Comparison of ENCODE assay signal across 9 cellular contexts in genomic region chr1:201309420-201309819, GRCh38. TPM values are rescaled to one million over a fixed set of nuclear protein-coding genes. Genes with fewer than 3 reads are reported as not detected.
DNase-seq lines count a peak whose midpoint lies in the region; ATAC-seq and TF ChIP-seq lines count a peak whose summit lies in the region.
"Had no signal": no experiment of that assay in that cellular context is flagged by ENCODE, and none has a peak within 500 bp of the region (broad histone marks: within the 10 kb centered on the region; RNA-seq: fewer than 3 reads in every experiment).

No MANE protein-coding gene starts in this region.

- H2AFZ ChIP-seq in Loucy (ENCODE audit: low read length): no peak overlapping the region

- no peaks in the 10 kb centered on the region for H3K27me3 ChIP-seq in Loucy (ENCODE audit: insufficient read depth, low read length, poor library complexity, severe bottlenecking)
- peaks cover 0 to 9% (median 0%) of the 10 kb centered on the region in 3 donors for H3K27me3 ChIP-seq in psoas muscle (ENCODE audit: insufficient read depth in 3 of 3, low read length in 2 of 3)

- TF ChIP-seq CTCF in Loucy (conservative IDR thresholded peaks at IDR 0.05; ENCODE audit: low read length) (peak; percentile 63), RWPE1 (conservative IDR thresholded peaks at IDR 0.05; ENCODE audit: low read depth) (no peak; the same call in 1 of the 2 replicates), psoas muscle (IDR thresholded peaks at IDR 0.05) (no peak)

- no peak overlapping the region for H3K9ac ChIP-seq in Loucy (ENCODE audit: low read depth, low read length, poor library complexity, severe bottlenecking)

- H4K20me1 ChIP-seq in Loucy (ENCODE audit: insufficient read depth, low read length, poor library complexity, severe bottlenecking): no peaks in the 10 kb centered on the region

- 2 to 7% (median 4%) methylated on average over 9 of the region's 9 CpGs for WGBS in psoas muscle, 3 donors

- DNase-seq in Daoy (ENCODE audit: low read depth): peak; percentile 85
- DNase-seq in RWPE1 (ENCODE audit: low spot score): peak; percentile 83
- DNase-seq in glomerular visceral epithelial cell (ENCODE audit: extremely low spot score): peak; percentile 48
- DNase-seq in psoas muscle: peak; percentile 83 to 92
- DNase-seq in cerebellum (ENCODE audit: low spot score): no peak

- H3K27ac ChIP-seq in RWPE1: peak overlapping the region; percentile 100
- peak overlapping the region; percentile 61 for H3K27ac ChIP-seq in psoas muscle

- POLR2A ChIA-PET in RWPE1 (lab: Yijun Ruan, JAX; ENCODE audit: low non-redundant PET): interaction anchor here (1.1 to 4.6 kb wide), 3 partner anchors 20 to 26 kb away, joined by 3 to 31 read pairs (median 6); partner anchors contain the start of gene PKP1

- H3K36me3 ChIP-seq in Loucy (ENCODE audit: insufficient read depth, low read length) (no peaks in the 10 kb centered on the region), psoas muscle (ENCODE audit: insufficient read depth in 1 of 2, low read depth in 1 of 2) (no peaks in the 10 kb centered on the region)

- H3K9me3 ChIP-seq in Loucy (ENCODE audit: insufficient read depth, low read depth, low read length) (no peaks in the 10 kb centered on the region), psoas muscle (no peaks in the 10 kb centered on the region)

- CTCF ChIA-PET in RWPE1 (lab: Yijun Ruan, JAX): interaction anchor here (0.9 to 6.5 kb wide), 11 partner anchors 9 to 55 kb away, joined by 3 to 46 read pairs (median 5); no protein-coding TSS in a partner anchor

- H3K4me1 ChIP-seq in Loucy (ENCODE audit: insufficient read depth, low read length, poor library complexity, severe bottlenecking): no peaks in the 10 kb centered on the region
- H3K4me1 ChIP-seq in psoas muscle: peaks cover 6% of the 10 kb centered on the region

- H3K4me2 ChIP-seq in Loucy (ENCODE audit: low read depth, low read length, poor library complexity, severe bottlenecking): no peak overlapping the region

- ATAC-seq in psoas muscle: peak; percentile 84 to 97 (median 95)
- ATAC-seq in HG03135 (IDR thresholded peaks at IDR 0.05; ENCODE audit: unreplicated experiment): no peak
- ATAC-seq in activated CD4-positive, CD25-positive, alpha-beta regulatory T cell treated with anti-CD3 and anti-CD28 coated beads, Interleukin-2, amount 50 U/mL, for 24 hours: no peak

- H3K4me3 ChIP-seq in Loucy (ENCODE audit: low read length, poor library complexity, severe bottlenecking): no peak overlapping the region
- H3K4me3 ChIP-seq in psoas muscle: no peak overlapping the region

- no peaks in the 10 kb centered on the region for H3K79me2 ChIP-seq in Loucy (ENCODE audit: insufficient read depth, low read length)

- no peaks in the 10 kb centered on the region for H3K9me2 ChIP-seq in Loucy (replicated peaks; ENCODE audit: low read depth, low read length)

- intact Hi-C loops in psoas muscle (cut with DNase I): loop anchor here in 1 of 2 donors (2.0 to 5.0 kb wide), 2 partner anchors 37 to 52 kb away; no protein-coding TSS in a partner anchor

- no peaks in the 10 kb centered on the region for H3F3A ChIP-seq in Loucy (ENCODE audit: low read depth)

RNA-seq across cellular contexts. Expression of gene PKP1, which starts 26.1 kb away (rescaled TPM):
- total RNA-seq in Daoy (2014; rRNA removed; shearing (Covaris generic)): 0.18 and 0.34 TPM in 2 replicates
- total RNA-seq in psoas muscle: 1 to 10 TPM; 1.2 to 6.7 (median 3.3) TPM
- 1 to 10 TPM in 2 of 3 donors, under 1 TPM in 1; 0.32 to 2.7 (median 2.4) TPM for polyA plus RNA-seq in psoas muscle
- total RNA-seq in cerebellum: 0.45 TPM
- polyA plus RNA-seq: IgD-negative memory B cell had no signal

Comparison
In these comparisons a context has a peak if more than half of its experiments do, and no peak if none do; other contexts are left out.
1. ATAC-seq: peak in psoas muscle (4 of 4); none in HG03135 (single experiment) and activated CD4-positive, CD25-positive, alpha-beta regulatory T cell treated with anti-CD3 and anti-CD28 coated beads, Interleukin-2, amount 50 U/mL, for 24 hours (0 of 2).